In the genomic region with DNA sequence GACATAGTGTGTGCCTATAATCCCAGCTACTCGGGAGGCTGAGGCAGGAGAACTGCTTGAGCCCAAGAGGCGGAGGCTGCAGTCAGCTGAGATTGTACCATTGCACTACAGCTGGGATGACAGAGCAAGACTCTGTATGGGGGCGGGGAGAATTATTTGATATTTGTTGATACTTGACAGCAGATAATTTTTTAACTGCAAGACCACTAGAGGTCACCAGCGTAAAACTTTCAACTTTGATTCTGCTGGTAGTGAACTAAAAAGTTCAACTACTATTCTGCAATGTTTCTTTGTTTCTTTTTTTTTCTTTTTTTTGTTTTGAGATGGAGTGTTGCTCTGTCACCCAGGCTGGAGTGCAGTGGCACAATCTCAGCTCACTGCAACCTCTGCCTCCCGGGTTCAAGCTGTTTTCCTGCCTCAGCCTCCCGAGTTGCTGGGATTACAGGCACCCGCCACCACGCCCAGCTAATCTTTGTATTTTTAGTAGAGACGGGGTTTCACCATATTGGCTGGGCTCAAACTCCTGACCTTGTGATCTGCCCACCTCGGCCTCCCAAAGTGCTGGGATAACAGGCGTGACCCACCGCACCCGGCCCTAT, we compare ENCODE assay signal across 8 cellular contexts. TPM values are rescaled to one million over a fixed set of nuclear protein-coding genes. Genes with fewer than 3 reads are reported as not detected.
DNase-seq lines count a peak whose midpoint lies in the region; TF ChIP-seq lines count a peak whose summit lies in the region.
"Not testable (repeated sequence)": the region's sequence is repeated elsewhere in the genome, so short reads cannot be mapped to it uniquely, and the experiment has no call there.

No MANE protein-coding gene starts in this region.

- in situ Hi-C loops in T47D (cut with HindIII; ENCODE audit: low pct_unique_long_range_greater_than_20kb, low sequenced_read_pairs), result not testable (repeated sequence)

- peaks cover 0 to 17% of the 10 kb centered on the region in 2 donors for H3K4me1 ChIP-seq in right atrium auricular region
- H3K4me1 ChIP-seq in prostate gland (replicated peaks), result not testable (repeated sequence)

- not testable (repeated sequence) for H3K4me3 ChIP-seq in GM12865 (ENCODE audit: low read depth, low read length); right atrium auricular region; prostate gland

- H3K27me3 ChIP-seq in right atrium auricular region; prostate gland (replicated peaks; ENCODE audit: insufficient read depth): not testable (repeated sequence)

- peak; percentile 18 for DNase-seq in 8988T
- peak; percentile 71 for DNase-seq in GM12865 (ENCODE audit: low read depth)
- peak; percentile 8 for DNase-seq in HK-2 (ENCODE audit: unreplicated experiment)
- DNase-seq in NCI-H345 (lab: John Stamatoyannopoulos, UW), result peak; percentile 42
- DNase-seq in UCSD-AML1 (lab: John Stamatoyannopoulos, UW; ENCODE audit: unreplicated experiment), result peak; percentile 13
- DNase-seq in T47D (ENCODE audit: low read depth in 1 of 2, low spot score in 1 of 2), result peak; percentile 13 to 72
- not testable (repeated sequence) for DNase-seq in right atrium auricular region (ENCODE audit: low spot score)
- DNase-seq in prostate gland (ENCODE audit: low spot score), result peak; percentile 41

- TF ChIP-seq POLR2A in prostate gland (IDR thresholded peaks at IDR 0.05), result not testable (repeated sequence)

- H3K9me3 ChIP-seq in right atrium auricular region, prostate gland: not testable (repeated sequence)

- not testable (repeated sequence) for H3K36me3 ChIP-seq in right atrium auricular region, prostate gland

- TF ChIP-seq CTCF in GM12865 (IDR thresholded peaks at IDR 0.05; ENCODE audit: insufficient read depth, low read depth, low read length, missing control alignments) (peak; percentile 49), right atrium auricular region (IDR thresholded peaks at IDR 0.05) (peak; percentile 42 to 78), prostate gland (IDR thresholded peaks at IDR 0.05) (peak in 3 of 4 experiments; percentile 51 to 54 (median 52))

- 76% methylated on average over 13 of the region's 13 CpGs for WGBS in prostate gland

- intact Hi-C loops in prostate gland (cut with DNase I), result loop anchor here (5.0 kb wide), 1 partner anchor 102 kb away; no protein-coding TSS in a partner anchor

- H3K27ac ChIP-seq in right atrium auricular region, prostate gland: not testable (repeated sequence)

RNA-seq across cellular contexts. Expression of gene AP4S1, which starts 45.2 kb away (rescaled TPM):
- total RNA-seq in right atrium auricular region (10 to 100 TPM in 1 of 2 donors, 1 to 10 TPM in 1; 3.3 to 17.3 TPM), prostate gland (1 to 10 TPM; 6.1 to 9.8 TPM)

RNA-seq across cellular contexts. Expression of gene STRN3, which starts 46.0 kb away (rescaled TPM):
- total RNA-seq in right atrium auricular region (10 to 100 TPM; 34.2 to 46.8 TPM), prostate gland (10 to 100 TPM; 25.6 to 40.5 TPM)
